3 cellular contexts compared by ENCODE assay signal in the genomic region with DNA sequence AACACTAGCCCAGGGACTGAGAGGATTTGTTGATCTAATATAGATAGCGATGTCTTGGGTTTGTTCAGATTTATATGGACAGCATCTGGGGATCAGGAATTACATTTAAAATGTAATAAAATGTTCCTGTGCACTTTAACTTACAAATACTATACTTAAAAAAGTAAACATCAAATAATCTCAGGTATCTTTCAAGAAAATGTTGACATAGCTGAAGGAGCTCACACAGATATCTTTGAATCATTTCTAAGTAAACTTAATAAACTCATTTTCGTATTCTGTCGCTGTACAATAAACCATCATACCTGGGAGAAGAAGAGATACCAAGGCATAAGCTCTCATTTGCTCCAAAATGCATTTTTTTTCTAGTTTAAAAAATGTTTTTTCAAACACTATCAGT.
"Had no signal": no experiment of that assay in that cellular context is flagged by ENCODE, and none has a peak within 500 bp of the region (broad histone marks: within the 10 kb centered on the region; RNA-seq: fewer than 3 reads in every experiment).

No MANE protein-coding gene starts in this region.

- DNase-seq: GDM1, GF-D8 had no signal

- H3K4me3 ChIP-seq: GM12878 had no signal

- ATAC-seq: GM12878 had no signal
